In the genomic region with DNA sequence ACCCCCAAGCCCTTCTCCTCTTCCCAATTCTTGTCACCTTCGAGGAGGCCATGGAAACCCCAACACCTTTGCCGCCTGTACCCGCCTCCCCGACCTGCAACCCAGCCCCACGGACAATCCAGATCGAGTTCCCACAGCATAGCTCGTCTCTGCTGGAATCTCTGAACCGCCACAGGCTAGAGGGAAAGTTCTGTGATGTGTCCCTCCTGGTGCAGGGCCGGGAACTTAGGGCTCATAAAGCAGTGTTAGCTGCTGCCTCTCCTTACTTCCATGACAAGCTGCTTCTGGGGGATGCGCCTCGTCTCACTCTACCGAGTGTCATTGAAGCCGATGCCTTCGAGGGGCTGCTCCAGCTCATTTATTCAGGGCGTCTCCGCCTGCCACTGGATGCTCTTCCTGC, we compare ENCODE assay signal across 8 cellular contexts. TPM values are rescaled to one million over a fixed set of nuclear protein-coding genes. Genes with fewer than 3 reads are reported as not detected.
DNase-seq lines count a peak whose midpoint lies in the region; ATAC-seq, FAIRE-seq and TF ChIP-seq lines count a peak whose summit lies in the region.

No MANE protein-coding gene starts in this region.

- SMC1A ChIA-PET in GM12878 (lab: Charles Lee; ENCODE audit: uncharacterized antibody, unreplicated experiment) = interaction anchor here (1.1 to 1.3 kb wide), 2 partner anchors 9 to 116 kb away, joined by 3 to 6 read pairs; no protein-coding TSS in a partner anchor

- no peaks in the 10 kb centered on the region for H3K9me3 Mint-ChIP-seq in activated naive CD4-positive, alpha-beta T cell treated with anti-CD3 and anti-CD28 coated beads for 36 hours

- TF ChIP-seq CTCF in GM12878 (IDR thresholded peaks at IDR 0.05 in 2 of 3, conservative IDR thresholded peaks at IDR 0.05 in 1 of 3; ENCODE audit: control insufficient read depth in 2 of 3, extremely low read depth in 1 of 3, insufficient read depth in 1 of 3, low read depth in 3 of 3, low read length in 3 of 3) (no peak), lower lobe of right lung (IDR thresholded peaks at IDR 0.05) (no peak), transverse colon (IDR thresholded peaks at IDR 0.05) (no peak)

- peak overlapping the region; percentile 87 for H3K4me3 Mint-ChIP-seq in activated naive CD4-positive, alpha-beta T cell treated with anti-CD3 and anti-CD28 coated beads for 36 hours

- BruUV-seq in GM12878 (replicated peaks; lab: Mats Ljungman, UMichigan) = no TSS peak

- peak overlapping the region; percentile 86 for H2AFZ ChIP-seq in GM12878 (ENCODE audit: control insufficient read depth, low read depth, low read length)

- no peak for FAIRE-seq in GM12878 (lab: Jason Lieb, UNC)

- H3K4me3 ChIP-seq in GM12878 (peak overlapping the region; percentile 86), lower lobe of right lung (peak overlapping the region; percentile 92), transverse colon (peak overlapping the region; percentile 66 to 81 (median 67))

- H3K36me3 Mint-ChIP-seq in activated naive CD4-positive, alpha-beta T cell treated with anti-CD3 and anti-CD28 coated beads for 36 hours (ENCODE audit: low read depth) = peaks cover 19% of the 10 kb centered on the region

- H3K27me3 ChIP-seq in GM12878 (replicated peaks in 1 of 2; ENCODE audit: control insufficient read depth in 2 of 2, insufficient read depth in 2 of 2, low read length in 1 of 2) (no peaks in the 10 kb centered on the region), lower lobe of right lung (ENCODE audit: low read depth) (no peaks in the 10 kb centered on the region), transverse colon (no peaks in the 10 kb centered on the region)

- peaks cover 47% of the 10 kb centered on the region for H3K4me1 Mint-ChIP-seq in activated naive CD4-positive, alpha-beta T cell treated with anti-CD3 and anti-CD28 coated beads for 36 hours (ENCODE audit: low read depth)

- TF ChIP-seq EP300 in GM12878 (IDR thresholded peaks at IDR 0.05; ENCODE audit: borderline replicate concordance in 1 of 2, control insufficient read depth in 1 of 2, low read depth in 2 of 2, low read length in 2 of 2) = no peak
- no peak for TF ChIP-seq EP300 in transverse colon (IDR thresholded peaks at IDR 0.05; ENCODE audit: low read depth)

- peak overlapping the region; percentile 89 for H3K4me2 ChIP-seq in GM12878 (ENCODE audit: control insufficient read depth, insufficient read depth)

- peak overlapping the region; percentile 54 for H3K27ac ChIP-seq in GM12878 (ENCODE audit: control insufficient read depth, insufficient read depth)
- H3K27ac ChIP-seq in lower lobe of right lung = peak overlapping the region; percentile 83
- H3K27ac ChIP-seq in transverse colon = peak overlapping the region; percentile 81 to 92 (median 82)

- RAD21 ChIA-PET in GM12878 (lab: Charles Lee; ENCODE audit: unreplicated experiment) = interaction anchor here (0.8 to 2.2 kb wide), 8 partner anchors 9 to 125 kb away, joined by 3 to 15 read pairs (median 4); a partner anchor contains a TSS

- H3K9ac ChIP-seq in GM12878 (ENCODE audit: control insufficient read depth, insufficient read depth, low read length) = peak overlapping the region; percentile 96

- no peaks in the 10 kb centered on the region; a peak in 1 of 4 replicates for H3K36me3 ChIP-seq in GM12878 (ENCODE audit: control insufficient read depth in 2 of 2, insufficient read depth in 2 of 2, low read length in 1 of 2)
- H3K36me3 ChIP-seq in lower lobe of right lung = peaks cover 21% of the 10 kb centered on the region
- no peaks in the 10 kb centered on the region for H3K36me3 ChIP-seq in transverse colon

- H4K20me1 ChIP-seq in GM12878 (ENCODE audit: control insufficient read depth, insufficient read depth) = no peaks in the 10 kb centered on the region

- no peaks in the 10 kb centered on the region for H3K27me3 Mint-ChIP-seq in activated naive CD4-positive, alpha-beta T cell treated with anti-CD3 and anti-CD28 coated beads for 36 hours (ENCODE audit: low read depth)

- no peak for TF ChIP-seq RAD21 in GM12878 (IDR thresholded peaks at IDR 0.05; ENCODE audit: insufficient read depth, low read depth, low read length)

- POLR2A ChIA-PET in GM12878 (lab: Charles Lee) = interaction anchor here (0.5 to 2.0 kb wide), 8 partner anchors 9 to 116 kb away, joined by 3 to 8 read pairs (median 6); no protein-coding TSS in a partner anchor

- CTCF ChIA-PET in activated naive CD4-positive, alpha-beta T cell treated with anti-CD3 and anti-CD28 coated beads for 36 hours (lab: Charles Lee) = interaction anchor here (0.6 to 1.1 kb wide), 4 partner anchors 57 to 178 kb away, joined by 3 to 4 read pairs (median 3); a partner anchor contains a TSS
- CTCF ChIA-PET in GM12878 (lab: Yijun Ruan, JAX) = interaction anchor here (0.6 to 1.6 kb wide), 5 partner anchors 9 to 199 kb away, joined by 3 to 4 read pairs (median 4); no protein-coding TSS in a partner anchor

- WGBS in GM12878 (ENCODE audit: insufficient coverage, insufficient replicate concordance, low lambda C conversion rate, missing lambda C conversion rate) = 77% methylated on average over 16 of the region's 16 CpGs
- WGBS in transverse colon (ENCODE audit: low coverage in 1 of 2), 2 donors = 57% methylated on average over 16 of the region's 16 CpGs; no CpG with 5 or more reads in 1 of the 2 donors

- H3K9me3 ChIP-seq in GM12878 (replicated peaks; ENCODE audit: control insufficient read depth, insufficient read depth, low read length) (no peaks in the 10 kb centered on the region), lower lobe of right lung (no peaks in the 10 kb centered on the region), transverse colon (no peaks in the 10 kb centered on the region)

- TF ChIP-seq POLR2A in GM12878 (IDR thresholded peaks at IDR 0.05; ENCODE audit: low read depth, low read length) (no peak), transverse colon (IDR thresholded peaks at IDR 0.05) (no peak)

- H3K79me2 ChIP-seq in GM12878 (ENCODE audit: control insufficient read depth, insufficient read depth, low read length) = peaks cover 17% of the 10 kb centered on the region

- intact Hi-C loops in activated naive CD4-positive, alpha-beta T cell treated with anti-CD3 and anti-CD28 coated beads for 36 hours (cut with micrococcal nuclease) = no loop called here
- intact Hi-C loops in GM12878 (cut with micrococcal nuclease; ENCODE audit: unreplicated experiment) (no loop called here), lower lobe of right lung (cut with DNase I) (no loop called here), transverse colon (cut with DNase I; ENCODE audit: low total_unique reads) (no loop called here)

- in situ Hi-C loops in GM12878 (cut with MboI) (no loop called here), transverse colon (cut with MboI; ENCODE audit: low pct_ligation_motif_present in 1 of 4, low pct_unique_long_range_greater_than_20kb in 1 of 4, low sequenced_read_pairs in 3 of 4) (no loop called here)

- H3K4me1 ChIP-seq in GM12878 (ENCODE audit: control insufficient read depth, insufficient read depth, low read length) (peaks cover 3% of the 10 kb centered on the region; the same call in 1 of the 2 replicates), lower lobe of right lung (peaks cover 21% of the 10 kb centered on the region), transverse colon (peaks cover 6 to 20% (median 17%) of the 10 kb centered on the region in 4 donors)

- DNase-seq in activated naive CD4-positive, alpha-beta T cell treated with anti-CD3 and anti-CD28 coated beads for 36 hours = no peak
- DNase-seq in activated naive CD4-positive, alpha-beta T cell (lab: John Stamatoyannopoulos, UW) = no peak
- no peak for DNase-seq in GM12878 (ENCODE audit: low read depth, low spot score)
- no peak for DNase-seq in lower lobe of right lung
- no peak for DNase-seq in transverse colon
- no peak for DNase-seq in RKO (ENCODE audit: low spot score)
- DNase-seq in NCI-H1105 treated with DMSO at 0.1 percent for 48 hours (lab: John Stamatoyannopoulos, UW) = no peak

- no peak for ATAC-seq in GM12878
- ATAC-seq in lower lobe of right lung = no peak
- ATAC-seq in GM21360 (IDR thresholded peaks at IDR 0.05; ENCODE audit: unreplicated experiment) = no peak

- peak overlapping the region; percentile 85 for H3K27ac Mint-ChIP-seq in activated naive CD4-positive, alpha-beta T cell treated with anti-CD3 and anti-CD28 coated beads for 36 hours

RNA-seq across cellular contexts. Expression of a gene that starts 0.7 kb away (rescaled TPM):
- 1 to 10 TPM; 5.0 to 6.5 TPM for total RNA-seq in activated naive CD4-positive, alpha-beta T cell treated with anti-CD3 and anti-CD28 coated beads for 36 hours
- total RNA-seq in GM12878 (2013; cell fraction: nucleolus; rRNA removed) = 5.1 and 5.5 TPM in 2 replicates
- total RNA-seq in GM12878 (2014; rRNA removed) = 5.2 and 6.6 TPM in 2 replicates
- total RNA-seq in GM12878 (2014; rRNA removed; fragmentation: Illumina TruSeq; extraction: Trizol) = 6.0 and 6.7 TPM in 2 replicates
- total RNA-seq in GM12878 (2021) = 9.2 and 10.4 TPM in 2 replicates
- 4.1 TPM for polyA plus RNA-seq in GM12878 (2011; ENCODE audit: low read depth)
- polyA plus RNA-seq in GM12878 (2011; rRNA removed) = 5.3 and 7.2 TPM in 2 replicates
- polyA plus RNA-seq in GM12878 (2011; cell fraction: cytosol; rRNA removed) = 6.0 and 6.9 TPM in 2 replicates
- 13.4 and 16.9 TPM in 2 replicates for polyA plus RNA-seq in GM12878 (2011; cell fraction: nucleus; rRNA removed)
- polyA plus RNA-seq in GM12878 (2012) = 5.6 and 6.3 TPM in 2 replicates
- 9.8 and 10.3 TPM in 2 replicates for polyA plus RNA-seq in GM12878 (2014; fragmentation: Illumina TruSeq; extraction: Trizol)
- polyA plus RNA-seq in GM12878 (2014; fragmentation: Nextera tagmentation; extraction: Ambion mirVana) = 1 to 10 TPM; 1.5 to 2.6 TPM
- 6.7 and 7.3 TPM in 2 replicates for polyA plus RNA-seq in GM12878 (2014; rRNA removed)
- polyA plus RNA-seq in GM12878 (2016; fragmentation: Nextera tagmentation; extraction: Ambion mirVana) = 10 to 100 TPM; 12.1 to 12.7 TPM
- polyA minus RNA-seq in GM12878 (2011; rRNA and poly(A)+ RNA removed) = 9.1 and 9.2 TPM in 2 replicates
- polyA minus RNA-seq in GM12878 (2011; cell fraction: cytosol; rRNA and poly(A)+ RNA removed) = 3.6 and 4.2 TPM in 2 replicates
- 4.5 and 6.2 TPM in 2 replicates for polyA minus RNA-seq in GM12878 (2011; cell fraction: nucleus; rRNA and poly(A)+ RNA removed)
- total RNA-seq in lower lobe of right lung = 9.5 TPM
- 1 to 10 TPM in 2 of 4 donors, not detected in 2; 2.2 to 3.2 TPM for total RNA-seq in transverse colon

RNA-seq across cellular contexts. Expression of a gene that starts 35.2 kb away (rescaled TPM):
- total RNA-seq in activated naive CD4-positive, alpha-beta T cell treated with anti-CD3 and anti-CD28 coated beads for 36 hours = 10 to 100 TPM; 35.1 to 42.2 TPM
- total RNA-seq in GM12878 (2013; cell fraction: nucleolus; rRNA removed) = 14.4 and 18.4 TPM in 2 replicates
- total RNA-seq in GM12878 (2014; rRNA removed) = 1.2 and 1.5 TPM in 2 replicates
- 0.85 and 0.88 TPM in 2 replicates for total RNA-seq in GM12878 (2014; rRNA removed; fragmentation: Illumina TruSeq; extraction: Trizol)
- total RNA-seq in GM12878 (2021) = 5.7 and 9.2 TPM in 2 replicates
- 3.3 TPM for polyA plus RNA-seq in GM12878 (2011; ENCODE audit: low read depth)
- 2.2 and 3.9 TPM in 2 replicates for polyA plus RNA-seq in GM12878 (2011; rRNA removed)
- polyA plus RNA-seq in GM12878 (2011; cell fraction: cytosol; rRNA removed) = 2.7 and 3.4 TPM in 2 replicates
- 60.1 and 82.9 TPM in 2 replicates for polyA plus RNA-seq in GM12878 (2011; cell fraction: nucleus; rRNA removed)
- 8.3 and 9.0 TPM in 2 replicates for polyA plus RNA-seq in GM12878 (2012)
- polyA plus RNA-seq in GM12878 (2014; fragmentation: Illumina TruSeq; extraction: Trizol) = 3.1 and 5.7 TPM in 2 replicates
- under 1 TPM; 0.05 to 0.14 TPM for polyA plus RNA-seq in GM12878 (2014; fragmentation: Nextera tagmentation; extraction: Ambion mirVana)
- polyA plus RNA-seq in GM12878 (2014; rRNA removed) = 6.4 and 9.0 TPM in 2 replicates
- under 1 TPM; 0.62 to 0.73 TPM for polyA plus RNA-seq in GM12878 (2016; fragmentation: Nextera tagmentation; extraction: Ambion mirVana)
- 2.5 and 3.1 TPM in 2 replicates for polyA minus RNA-seq in GM12878 (2011; rRNA and poly(A)+ RNA removed)
- polyA minus RNA-seq in GM12878 (2011; cell fraction: cytosol; rRNA and poly(A)+ RNA removed) = 1.1 and 2.8 TPM in 2 replicates
- polyA minus RNA-seq in GM12878 (2011; cell fraction: nucleus; rRNA and poly(A)+ RNA removed) = 8.1 and 12.2 TPM in 2 replicates
- 21.6 TPM for total RNA-seq in lower lobe of right lung
- total RNA-seq in transverse colon = 10 to 100 TPM in 2 of 4 donors, 1 to 10 TPM in 2; 4.9 to 37.2 (median 11.1) TPM

RNA-seq across cellular contexts. Expression of a gene that starts 37.1 kb away (rescaled TPM):
- 100 to 1,000 TPM; 163 to 181 TPM for total RNA-seq in activated naive CD4-positive, alpha-beta T cell treated with anti-CD3 and anti-CD28 coated beads for 36 hours
- 31.1 and 35.5 TPM in 2 replicates for total RNA-seq in GM12878 (2013; cell fraction: nucleolus; rRNA removed)
- 201 and 217 TPM in 2 replicates for total RNA-seq in GM12878 (2014; rRNA removed)
- 107 and 118 TPM in 2 replicates for total RNA-seq in GM12878 (2014; rRNA removed; fragmentation: Illumina TruSeq; extraction: Trizol)
- 165 and 173 TPM in 2 replicates for total RNA-seq in GM12878 (2021)
- 161 TPM for polyA plus RNA-seq in GM12878 (2011; ENCODE audit: low read depth)
- polyA plus RNA-seq in GM12878 (2011; rRNA removed) = 95.6 and 137 TPM in 2 replicates
- 225 and 263 TPM in 2 replicates for polyA plus RNA-seq in GM12878 (2011; cell fraction: cytosol; rRNA removed)
- 202 and 257 TPM in 2 replicates for polyA plus RNA-seq in GM12878 (2011; cell fraction: nucleus; rRNA removed)
- polyA plus RNA-seq in GM12878 (2012) = 320 and 324 TPM in 2 replicates
- 62.2 and 102 TPM in 2 replicates for polyA plus RNA-seq in GM12878 (2014; fragmentation: Illumina TruSeq; extraction: Trizol)
- 100 to 1,000 TPM; 268 to 293 TPM for polyA plus RNA-seq in GM12878 (2014; fragmentation: Nextera tagmentation; extraction: Ambion mirVana)
- polyA plus RNA-seq in GM12878 (2014; rRNA removed) = 178 and 203 TPM in 2 replicates
- polyA plus RNA-seq in GM12878 (2016; fragmentation: Nextera tagmentation; extraction: Ambion mirVana) = 100 to 1,000 TPM; 220 to 226 TPM
- polyA minus RNA-seq in GM12878 (2011; rRNA and poly(A)+ RNA removed) = 110 and 116 TPM in 2 replicates
- polyA minus RNA-seq in GM12878 (2011; cell fraction: cytosol; rRNA and poly(A)+ RNA removed) = 47.1 and 60.9 TPM in 2 replicates
- polyA minus RNA-seq in GM12878 (2011; cell fraction: nucleus; rRNA and poly(A)+ RNA removed) = 50.9 and 62.4 TPM in 2 replicates
- 153 TPM for total RNA-seq in lower lobe of right lung
- 100 to 1,000 TPM in 2 of 4 donors, 10 to 100 TPM in 2; 18.9 to 134 (median 91.3) TPM for total RNA-seq in transverse colon

RNA-seq across cellular contexts. Expression of a gene that starts 44.2 kb away (rescaled TPM):
- total RNA-seq in activated naive CD4-positive, alpha-beta T cell treated with anti-CD3 and anti-CD28 coated beads for 36 hours = 10 to 100 TPM; 31.0 to 32.3 TPM
- total RNA-seq in GM12878 (2013; cell fraction: nucleolus; rRNA removed) = 22.1 and 23.7 TPM in 2 replicates
- 6.5 and 6.8 TPM in 2 replicates for total RNA-seq in GM12878 (2014; rRNA removed)
- 5.5 and 6.5 TPM in 2 replicates for total RNA-seq in GM12878 (2014; rRNA removed; fragmentation: Illumina TruSeq; extraction: Trizol)
- 13.5 and 14.5 TPM in 2 replicates for total RNA-seq in GM12878 (2021)
- polyA plus RNA-seq in GM12878 (2011; ENCODE audit: low read depth) = 17.4 TPM
- 11.8 and 17.8 TPM in 2 replicates for polyA plus RNA-seq in GM12878 (2011; rRNA removed)
- polyA plus RNA-seq in GM12878 (2011; cell fraction: cytosol; rRNA removed) = 20.1 and 23.2 TPM in 2 replicates
- polyA plus RNA-seq in GM12878 (2011; cell fraction: nucleus; rRNA removed) = 143 and 159 TPM in 2 replicates
- polyA plus RNA-seq in GM12878 (2012) = 32.7 and 39.8 TPM in 2 replicates
- 5.9 and 10.3 TPM in 2 replicates for polyA plus RNA-seq in GM12878 (2014; fragmentation: Illumina TruSeq; extraction: Trizol)
- 1 to 10 TPM; 1.3 to 2.2 TPM for polyA plus RNA-seq in GM12878 (2014; fragmentation: Nextera tagmentation; extraction: Ambion mirVana)
- 17.3 and 21.4 TPM in 2 replicates for polyA plus RNA-seq in GM12878 (2014; rRNA removed)
- 1 to 10 TPM; 3.1 to 3.5 TPM for polyA plus RNA-seq in GM12878 (2016; fragmentation: Nextera tagmentation; extraction: Ambion mirVana)
- polyA minus RNA-seq in GM12878 (2011; rRNA and poly(A)+ RNA removed) = 16.9 and 18.6 TPM in 2 replicates
- polyA minus RNA-seq in GM12878 (2011; cell fraction: cytosol; rRNA and poly(A)+ RNA removed) = 5.0 and 6.8 TPM in 2 replicates
- polyA minus RNA-seq in GM12878 (2011; cell fraction: nucleus; rRNA and poly(A)+ RNA removed) = 15.6 and 16.6 TPM in 2 replicates
- total RNA-seq in lower lobe of right lung = 69.7 TPM
- total RNA-seq in transverse colon = 100 to 1,000 TPM in 1 of 4 donors, 10 to 100 TPM in 3; 47.8 to 110 (median 48.4) TPM
